ENCODE assay signal across 8 cellular contexts in genomic region chr17:7242717-7243576, GRCh38. TPM values are rescaled to one million over a fixed set of nuclear protein-coding genes. Genes with fewer than 3 reads are reported as not detected.
DNase-seq lines count a peak whose midpoint lies in the region; ATAC-seq and TF ChIP-seq lines count a peak whose summit lies in the region.

No MANE protein-coding gene starts in this region.

- H3K4me2 ChIP-seq in BLaER1, result peak overlapping the region; percentile 82

- DNase-seq in HS-5 (ENCODE audit: low read depth) (peak; percentile 94), endodermal cell (peak; percentile 100), mesenteric fat pad (ENCODE audit: low spot score) (peak; percentile 98)
- DNase-seq in NK-92 treated with Interleukin-12 subunit alpha and Interleukin-12 subunit beta, amount 100 ng/mL, for 24 hours (lab: John Stamatoyannopoulos, UW), result peak; percentile 59
- peak; percentile 95 for DNase-seq in activated CD8-positive, alpha-beta memory T cell treated with anti-CD3 and anti-CD28 coated beads, Interleukin-2, amount 10 ng/mL, durations not matched to agents 7 days and 5 days
- DNase-seq in stimulated activated CD8-positive, alpha-beta memory T cell treated with anti-CD3 and anti-CD28 coated beads, Interleukin-12 subunit alpha, Interleukin-12 subunit beta, amount 100 ng/mL, for 4 hours (ENCODE audit: low read depth), result peak; percentile 85

- CTCF ChIA-PET in activated CD8-positive, alpha-beta memory T cell treated with anti-CD3 and anti-CD28 coated beads, Interleukin-2, amount 10 ng/mL, durations not matched to agents 7 days and 5 days (lab: Charles Lee), result interaction anchor here (0.8 to 4.1 kb wide), 8 partner anchors 8 to 203 kb away, joined by 3 to 18 read pairs (median 4); partner anchors contain the start of genes ACADVL, CTDNEP1, DLG4 and ELP5

- WGBS in endodermal cell (ENCODE audit: insufficient coverage in 1 of 2, insufficient read length in 1 of 2), 2 experiments, result 4 to 5% methylated on average over 47 to 50 of the region's 50 CpGs

- H3K9me3 ChIP-seq in BLaER1 (no peaks in the 10 kb centered on the region), endodermal cell (ENCODE audit: control insufficient read depth, low read length) (no peaks in the 10 kb centered on the region)

- peak overlapping the region; percentile 98 for H3K27ac Mint-ChIP-seq in activated CD8-positive, alpha-beta memory T cell treated with anti-CD3 and anti-CD28 coated beads, Interleukin-2, amount 10 ng/mL, durations not matched to agents 7 days and 5 days
- peak overlapping the region; percentile 98 for H3K27ac Mint-ChIP-seq in endodermal cell

- peaks cover 31% of the 10 kb centered on the region for H3K36me3 Mint-ChIP-seq in activated CD8-positive, alpha-beta memory T cell treated with anti-CD3 and anti-CD28 coated beads, Interleukin-2, amount 10 ng/mL, durations not matched to agents 7 days and 5 days
- H3K36me3 Mint-ChIP-seq in endodermal cell (ENCODE audit: low read depth), result peaks cover 34% of the 10 kb centered on the region

- H3K9ac ChIP-seq in BLaER1 (peak overlapping the region; percentile 92), endodermal cell (ENCODE audit: extremely low read depth, low read length, poor library complexity, severe bottlenecking) (peak overlapping the region; percentile 85)

- H3K27ac ChIP-seq in BLaER1 (peak overlapping the region; percentile 84), endodermal cell (ENCODE audit: low read depth, low read length) (peak overlapping the region; percentile 71)

- H4K20me1 ChIP-seq in BLaER1, result peaks cover 28% of the 10 kb centered on the region

- H3K36me3 ChIP-seq in BLaER1, result peaks cover 53% of the 10 kb centered on the region
- H3K36me3 ChIP-seq in endodermal cell (ENCODE audit: control insufficient read depth, insufficient read depth, low read length), result peaks cover 34% of the 10 kb centered on the region

- no peaks in the 10 kb centered on the region for H3K27me3 ChIP-seq in BLaER1
- H3K27me3 ChIP-seq in endodermal cell (ENCODE audit: control insufficient read depth, insufficient read depth, low read length, poor library complexity, severe bottlenecking), result no peaks in the 10 kb centered on the region

- H3K9me3 Mint-ChIP-seq in activated CD8-positive, alpha-beta memory T cell treated with anti-CD3 and anti-CD28 coated beads, Interleukin-2, amount 10 ng/mL, durations not matched to agents 7 days and 5 days (ENCODE audit: low read depth), result no peaks in the 10 kb centered on the region
- no peaks in the 10 kb centered on the region for H3K9me3 Mint-ChIP-seq in endodermal cell

- H3K4me1 Mint-ChIP-seq in activated CD8-positive, alpha-beta memory T cell treated with anti-CD3 and anti-CD28 coated beads, Interleukin-2, amount 10 ng/mL, durations not matched to agents 7 days and 5 days, result peaks cover 38% of the 10 kb centered on the region
- peaks cover 20% of the 10 kb centered on the region for H3K4me1 Mint-ChIP-seq in endodermal cell

- H3K4me3 ChIP-seq in BLaER1, result peak overlapping the region; percentile 92
- peak overlapping the region; percentile 89 for H3K4me3 ChIP-seq in endodermal cell (ENCODE audit: low read length)

- H3K4me1 ChIP-seq in BLaER1 (peaks cover 25% of the 10 kb centered on the region), endodermal cell (ENCODE audit: control insufficient read depth, insufficient read depth, low read length) (no peaks in the 10 kb centered on the region)

- no peaks in the 10 kb centered on the region for H3K27me3 Mint-ChIP-seq in activated CD8-positive, alpha-beta memory T cell treated with anti-CD3 and anti-CD28 coated beads, Interleukin-2, amount 10 ng/mL, durations not matched to agents 7 days and 5 days
- H3K27me3 Mint-ChIP-seq in endodermal cell (ENCODE audit: insufficient read depth), result no peaks in the 10 kb centered on the region

- no peak for TF ChIP-seq CTCF in endodermal cell (conservative IDR thresholded peaks at IDR 0.05)

- H3K4me3 Mint-ChIP-seq in activated CD8-positive, alpha-beta memory T cell treated with anti-CD3 and anti-CD28 coated beads, Interleukin-2, amount 10 ng/mL, durations not matched to agents 7 days and 5 days, result peak overlapping the region; percentile 86
- peak overlapping the region; percentile 100 for H3K4me3 Mint-ChIP-seq in endodermal cell

- ATAC-seq in GM19397 (IDR thresholded peaks at IDR 0.05; ENCODE audit: unreplicated experiment), result peak; percentile 42
- ATAC-seq in activated CD8-positive, alpha-beta memory T cell treated with anti-CD3 and anti-CD28 coated beads, Interleukin-2, amount 10 ng/mL, durations not matched to agents 7 days and 5 days, result peak; percentile 54

RNA-seq across cellular contexts. Expression of gene GABARAP, which starts 0.7 kb away (rescaled TPM):
- total RNA-seq in activated CD8-positive, alpha-beta memory T cell treated with anti-CD3 and anti-CD28 coated beads, Interleukin-2, amount 10 ng/mL, durations not matched to agents 7 days and 5 days, result 100 to 1,000 TPM; 207 to 231 TPM
- total RNA-seq in endodermal cell (100 to 1,000 TPM; 264 to 317 TPM), mesenteric fat pad (468 TPM)
- polyA plus RNA-seq in endodermal cell (2013, experiment 1 of 2), result 671 TPM
- 581 TPM for polyA plus RNA-seq in endodermal cell (2013, experiment 2 of 2)

RNA-seq across cellular contexts. Expression of gene PHF23, which starts 3.7 kb away (rescaled TPM):
- 10 to 100 TPM; 42.1 to 53.2 TPM for total RNA-seq in activated CD8-positive, alpha-beta memory T cell treated with anti-CD3 and anti-CD28 coated beads, Interleukin-2, amount 10 ng/mL, durations not matched to agents 7 days and 5 days
- 10 to 100 TPM; 67.3 to 71.6 TPM for total RNA-seq in endodermal cell
- polyA plus RNA-seq in endodermal cell (2013, experiment 1 of 2), result 59.3 TPM
- 53.4 TPM for polyA plus RNA-seq in endodermal cell (2013, experiment 2 of 2)
- total RNA-seq in mesenteric fat pad, result 47.4 TPM

RNA-seq across cellular contexts. Expression of gene CTDNEP1, which starts 8.6 kb away (rescaled TPM):
- 100 to 1,000 TPM; 162 to 192 TPM for total RNA-seq in activated CD8-positive, alpha-beta memory T cell treated with anti-CD3 and anti-CD28 coated beads, Interleukin-2, amount 10 ng/mL, durations not matched to agents 7 days and 5 days
- total RNA-seq in endodermal cell (100 to 1,000 TPM; 123 to 125 TPM), mesenteric fat pad (120 TPM)
- polyA plus RNA-seq in endodermal cell (2013, experiment 1 of 2), result 156 TPM
- 135 TPM for polyA plus RNA-seq in endodermal cell (2013, experiment 2 of 2)

RNA-seq across cellular contexts. Expression of gene DVL2, which starts 8.6 kb away (rescaled TPM):
- total RNA-seq in activated CD8-positive, alpha-beta memory T cell treated with anti-CD3 and anti-CD28 coated beads, Interleukin-2, amount 10 ng/mL, durations not matched to agents 7 days and 5 days, result 10 to 100 TPM; 52.7 to 62.0 TPM
- total RNA-seq in endodermal cell (100 to 1,000 TPM in 1 of 2 donors, 10 to 100 TPM in 1; 98.2 to 116 TPM), mesenteric fat pad (24.7 TPM)
- polyA plus RNA-seq in endodermal cell (2013, experiment 1 of 2), result 77.0 TPM
- 76.3 TPM for polyA plus RNA-seq in endodermal cell (2013, experiment 2 of 2)

RNA-seq across cellular contexts. Expression of gene ELP5, which starts 9.1 kb away (rescaled TPM):
- 10 to 100 TPM; 56.5 to 70.4 TPM for total RNA-seq in activated CD8-positive, alpha-beta memory T cell treated with anti-CD3 and anti-CD28 coated beads, Interleukin-2, amount 10 ng/mL, durations not matched to agents 7 days and 5 days
- total RNA-seq in endodermal cell, result 10 to 100 TPM; 45.3 to 68.0 TPM
- 71.2 TPM for polyA plus RNA-seq in endodermal cell (2013, experiment 1 of 2)
- 61.3 TPM for polyA plus RNA-seq in endodermal cell (2013, experiment 2 of 2)
- 44.1 TPM for total RNA-seq in mesenteric fat pad

Comparison
In these comparisons a context has a peak if more than half of its experiments do, and no peak if none do; other contexts are left out.
1. Peak in every context shown above with its lines: DNase-seq, ATAC-seq, H3K4me3 ChIP-seq and H3K27ac ChIP-seq.